Comparison of ENCODE assay signal across 23 cellular contexts in the genomic region with DNA sequence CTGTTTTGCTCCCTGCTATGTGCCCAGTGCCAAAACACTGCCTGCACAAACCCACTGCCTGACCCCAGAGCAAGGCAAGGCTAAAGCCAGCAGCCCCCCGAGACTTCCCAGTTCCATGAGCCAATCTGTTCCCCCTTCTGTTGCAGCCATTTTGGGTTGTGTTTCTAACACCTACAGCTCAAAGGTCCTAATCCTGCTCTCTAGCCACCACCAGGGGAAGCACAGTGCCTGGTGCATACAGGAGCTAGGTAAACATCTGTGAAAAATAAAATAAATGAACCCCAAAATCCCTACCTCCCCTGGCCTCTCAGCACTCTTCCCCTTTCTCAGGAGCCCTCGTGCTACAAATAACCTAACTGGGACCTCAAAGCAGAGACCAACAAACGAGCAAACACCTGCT.
"Had no signal": no experiment of that assay in that cellular context is flagged by ENCODE, and none has a peak within 500 bp of the region (broad histone marks: within the 10 kb centered on the region; RNA-seq: fewer than 3 reads in every experiment).

No MANE protein-coding gene starts in this region.

- H3K4me3 Mint-ChIP-seq: activated CD4-positive, alpha-beta memory T cell treated with anti-CD3 and anti-CD28 coated beads, Interleukin-2, amount 10 ng/mL, durations not matched to agents 7 days and 5 days; activated CD4-positive, alpha-beta T cell treated with anti-CD3 and anti-CD28 coated beads for 36 hours; activated naive CD4-positive, alpha-beta T cell treated with anti-CD3 and anti-CD28 coated beads, Interleukin-2, amount 10 ng/mL, durations not matched to agents 7 days and 5 days; activated naive CD8-positive, alpha-beta T cell treated with anti-CD3 and anti-CD28 coated beads for 36 hours; activated T-cell treated with anti-CD3 and anti-CD28 coated beads, Interleukin-2, amount 50 U/mL, for 4 hours; IgD-negative memory B cell had no signal

- H3K9me3 Mint-ChIP-seq: activated CD4-positive, alpha-beta memory T cell treated with anti-CD3 and anti-CD28 coated beads, Interleukin-2, amount 10 ng/mL, durations not matched to agents 7 days and 5 days; activated naive CD4-positive, alpha-beta T cell treated with anti-CD3 and anti-CD28 coated beads, Interleukin-2, amount 10 ng/mL, durations not matched to agents 7 days and 5 days; activated naive CD8-positive, alpha-beta T cell treated with anti-CD3 and anti-CD28 coated beads for 36 hours; activated T-cell treated with anti-CD3 and anti-CD28 coated beads, Interleukin-2, amount 50 U/mL, for 4 hours; IgD-negative memory B cell had no signal

- H3K4me1 Mint-ChIP-seq: activated CD4-positive, alpha-beta memory T cell treated with anti-CD3 and anti-CD28 coated beads, Interleukin-2, amount 10 ng/mL, durations not matched to agents 7 days and 5 days; activated CD4-positive, alpha-beta T cell treated with anti-CD3 and anti-CD28 coated beads for 36 hours; activated naive CD4-positive, alpha-beta T cell treated with anti-CD3 and anti-CD28 coated beads, Interleukin-2, amount 10 ng/mL, durations not matched to agents 7 days and 5 days; activated naive CD8-positive, alpha-beta T cell treated with anti-CD3 and anti-CD28 coated beads for 36 hours had no signal

- H3K4me3 ChIP-seq: SJCRH30 had no signal

- H3K36me3 Mint-ChIP-seq: activated naive CD4-positive, alpha-beta T cell treated with anti-CD3 and anti-CD28 coated beads, Interleukin-2, amount 10 ng/mL, durations not matched to agents 7 days and 5 days; activated naive CD8-positive, alpha-beta T cell treated with anti-CD3 and anti-CD28 coated beads for 36 hours; IgD-negative memory B cell had no signal

- H3K27me3 Mint-ChIP-seq: activated naive CD8-positive, alpha-beta T cell treated with anti-CD3 and anti-CD28 coated beads for 36 hours had no signal

- H3K9ac ChIP-seq: KMS-11, SK-N-SH had no signal

- H3K27ac Mint-ChIP-seq: activated CD4-positive, alpha-beta memory T cell treated with anti-CD3 and anti-CD28 coated beads, Interleukin-2, amount 10 ng/mL, durations not matched to agents 7 days and 5 days; activated CD4-positive, alpha-beta T cell treated with anti-CD3 and anti-CD28 coated beads for 36 hours; activated naive CD4-positive, alpha-beta T cell treated with anti-CD3 and anti-CD28 coated beads, Interleukin-2, amount 10 ng/mL, durations not matched to agents 7 days and 5 days; activated naive CD8-positive, alpha-beta T cell treated with anti-CD3 and anti-CD28 coated beads for 36 hours had no signal

- H3K4me2 ChIP-seq: KMS-11, SK-N-SH had no signal

- H3K27ac ChIP-seq: brain microvascular endothelial cell, KMS-11, SJCRH30, WERI-Rb-1 had no signal

- ATAC-seq: activated CD4-positive, alpha-beta T cell treated with anti-CD3 and anti-CD28 coated beads for 36 hours; activated T-cell treated with anti-CD3 and anti-CD28 coated beads, Interleukin-2, amount 50 U/mL, for 4 hours; Right ventricle myocardium inferior had no signal

- H3K36me3 ChIP-seq: brain microvascular endothelial cell, SJCRH30, WERI-Rb-1 had no signal

- H3K27me3 ChIP-seq: brain microvascular endothelial cell, SJCRH30 had no signal

- DNase-seq: activated CD4-positive, alpha-beta T cell treated with anti-CD3 and anti-CD28 coated beads for 36 hours; activated CD4-positive, alpha-beta T cell treated with anti-CD3 and anti-CD28 coated beads, Interleukin-2, amount 50 U/mL, for 1 hour; activated gamma-delta T cell; activated naive CD4-positive, alpha-beta T cell treated with anti-CD3 and anti-CD28 coated beads, Interleukin-2, amount 10 ng/mL, durations not matched to agents 7 days and 5 days; activated naive CD8-positive, alpha-beta T cell treated with anti-CD3 and anti-CD28 coated beads for 36 hours; activated T-cell treated with anti-CD3 and anti-CD28 coated beads, Interleukin-2, amount 50 U/mL, for 4 hours; brain microvascular endothelial cell; caudate nucleus; NCI-H1092; NCI-H1930; NCI-H2171 treated with DMSO at 0.1 percent for 48 hours; NCI-H226; NCI-H526; NCI-H82; RPMI8226; SJCRH30; SK-N-SH; T-helper 1 cell; WERI-Rb-1 had no signal

- H3K9me3 ChIP-seq: SK-N-SH had no signal
